13 cellular contexts compared by ENCODE assay signal in the genomic region with DNA sequence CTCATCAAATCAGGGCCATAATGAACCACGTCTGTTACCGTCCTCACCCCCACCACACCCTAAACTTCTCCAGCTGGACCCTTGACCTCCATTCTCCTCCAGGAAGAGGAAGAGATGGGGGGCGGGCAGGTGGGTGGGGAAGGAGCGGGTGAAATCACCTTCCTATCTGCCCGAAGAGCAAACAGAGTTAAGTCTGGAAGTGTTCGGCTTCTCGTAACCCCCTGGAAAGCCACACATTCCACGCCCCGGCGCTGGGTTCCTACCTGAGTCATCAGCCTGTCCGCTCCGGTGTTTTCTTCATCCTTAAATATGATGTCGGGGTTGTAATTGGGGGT. TPM values are rescaled to one million over a fixed set of nuclear protein-coding genes. Genes with fewer than 3 reads are reported as not detected.
A peak's percentile ranks its signal among the peaks of the same experiment; 100 is the strongest.
DNase-seq lines count a peak whose midpoint lies in the region; ATAC-seq, FAIRE-seq and TF ChIP-seq lines count a peak whose summit lies in the region.
"Had no signal": no experiment of that assay in that cellular context is flagged by ENCODE, and none has a peak within 500 bp of the region (broad histone marks: within the 10 kb centered on the region; RNA-seq: fewer than 3 reads in every experiment).

No MANE protein-coding gene starts in this region.

- H3K36me3 ChIP-seq in HepG2 (replicated peaks in 1 of 2; ENCODE audit: control insufficient read depth in 1 of 2, insufficient read depth in 2 of 2, low read length in 2 of 2): no peaks in the 10 kb centered on the region
- H3K36me3 ChIP-seq in OCI-LY7 (ENCODE audit: insufficient read depth, low read length): no peaks in the 10 kb centered on the region

- peaks cover 7 to 57% of the 10 kb centered on the region in 2 experiments; a peak in 4 of 5 replicates for H3K27me3 ChIP-seq in HepG2 (ENCODE audit: control insufficient read depth in 1 of 2, insufficient read depth in 2 of 2, low read length in 2 of 2)

- FAIRE-seq in HepG2 (lab: Jason Lieb, UNC): no peak
- FAIRE-seq: GM19239 had no signal

- POLR2A ChIA-PET in HepG2 (lab: Yijun Ruan, JAX) (interaction anchor here (2.4 kb wide), 1 partner anchor 150 kb away, joined by 14 read pairs; no protein-coding TSS in a partner anchor), OCI-LY7 (lab: Charles Lee) (no interaction called here)

- intact Hi-C loops in HepG2 (cut with micrococcal nuclease; ENCODE audit: unreplicated experiment) (loop anchor here (5.0 kb wide), 2 partner anchors 661 to 1006 kb away; no protein-coding TSS in a partner anchor), OCI-LY7 (cut with micrococcal nuclease; ENCODE audit: unreplicated experiment) (no loop called here)

- H3K4me2 ChIP-seq in HepG2 (ENCODE audit: low read depth, low read length) (peak overlapping the region; percentile 94; the same call in 1 of the 2 replicates), OCI-LY7 (ENCODE audit: low read length) (no peak overlapping the region)

- in situ Hi-C loops in HepG2 (cut with HindIII; ENCODE audit: extremely low pct_ligation_motif_present, low pct_unique_long_range_greater_than_20kb): loop anchor here (5.0 to 25.0 kb wide), 3 partner anchors 153 to 826 kb away; a partner anchor contains a TSS

- H3K27me3 Mint-ChIP-seq in activated naive CD8-positive, alpha-beta T cell treated with anti-CD3 and anti-CD28 coated beads for 36 hours: peaks cover 81% of the 10 kb centered on the region

- H2AFZ ChIP-seq in HepG2 (ENCODE audit: low read length) (no peak overlapping the region), OCI-LY7 (ENCODE audit: low read length) (no peak overlapping the region)

- TF ChIP-seq CTCF in HepG2 (CRISPR knock-in tag; IDR thresholded peaks at IDR 0.05): no peak
- no peak for TF ChIP-seq CTCF in OCI-LY7 (conservative IDR thresholded peaks at IDR 0.05; ENCODE audit: low read length)

- no peaks in the 10 kb centered on the region for H3K9me3 Mint-ChIP-seq in activated naive CD8-positive, alpha-beta T cell treated with anti-CD3 and anti-CD28 coated beads for 36 hours
- H3K9me3 Mint-ChIP-seq in stimulated activated effector memory CD8-positive, alpha-beta T cell treated with anti-CD3 and anti-CD28 coated beads, Interleukin-12 subunit alpha, Interleukin-12 subunit beta, amount 100 ng/mL, for 72 hours: no peaks in the 10 kb centered on the region

- ATAC-seq in HepG2: no peak
- ATAC-seq in stimulated activated effector memory CD8-positive, alpha-beta T cell treated with anti-CD3 and anti-CD28 coated beads, Interleukin-12 subunit alpha, Interleukin-12 subunit beta, amount 100 ng/mL, for 72 hours: no peak
- no peak for ATAC-seq in GM21381 (IDR thresholded peaks at IDR 0.05; ENCODE audit: unreplicated experiment)
- no peak for ATAC-seq in HG03175 (IDR thresholded peaks at IDR 0.05; ENCODE audit: unreplicated experiment)
- ATAC-seq in HG03457 (IDR thresholded peaks at IDR 0.05; ENCODE audit: unreplicated experiment): no peak

- no peak overlapping the region for H3K9ac ChIP-seq in HepG2 (ENCODE audit: insufficient read depth, low read depth, low read length)

- H3K27ac ChIP-seq in HepG2 (ENCODE audit: extremely low read length, insufficient read depth, low read length) (no peak overlapping the region), OCI-LY7 (ENCODE audit: low read depth, low read length, poor library complexity, severe bottlenecking) (no peak overlapping the region)
- H3K27ac ChIP-seq: epithelial cell of prostate had no signal

- CTCF ChIA-PET in HepG2 (lab: Yijun Ruan, JAX; ENCODE audit: low intra/inter-chr PET ratio, low total read pairs) (no interaction called here), OCI-LY7 (lab: Charles Lee; ENCODE audit: unreplicated experiment) (no interaction called here)

- H3K79me2 ChIP-seq in HepG2 (ENCODE audit: insufficient read depth, low read length) (no peaks in the 10 kb centered on the region), OCI-LY7 (ENCODE audit: insufficient read depth, low read depth, low read length) (no peaks in the 10 kb centered on the region)

- TF ChIP-seq EP300 in HepG2 (IDR thresholded peaks at IDR 0.05; ENCODE audit: low read depth in 2 of 2, low read length in 2 of 2) (no peak), HepG2 (CRISPR knock-in tag; IDR thresholded peaks at IDR 0.05; ENCODE audit: borderline replicate concordance) (no peak)

- H3K36me3 Mint-ChIP-seq in activated naive CD8-positive, alpha-beta T cell treated with anti-CD3 and anti-CD28 coated beads for 36 hours: no peaks in the 10 kb centered on the region
- no peaks in the 10 kb centered on the region for H3K36me3 Mint-ChIP-seq in stimulated activated effector memory CD8-positive, alpha-beta T cell treated with anti-CD3 and anti-CD28 coated beads, Interleukin-12 subunit alpha, Interleukin-12 subunit beta, amount 100 ng/mL, for 72 hours

- H3K9me2 ChIP-seq in OCI-LY7 (ENCODE audit: insufficient read depth, low read length): no peaks in the 10 kb centered on the region

- H4K20me1 ChIP-seq in HepG2 (ENCODE audit: insufficient read depth, low read length) (peaks cover 5% of the 10 kb centered on the region; the same call in 1 of the 2 replicates), OCI-LY7 (ENCODE audit: insufficient read depth, low read length) (no peaks in the 10 kb centered on the region)

- DNase-seq in HT-29 (ENCODE audit: low spot score) (peak; percentile 79), HepG2 (ENCODE audit: low spot score) (no peak), OCI-LY7 (ENCODE audit: low spot score) (no peak)
- no peak for DNase-seq in activated naive CD8-positive, alpha-beta T cell treated with anti-CD3 and anti-CD28 coated beads for 36 hours
- no peak for DNase-seq in stimulated activated effector memory CD8-positive, alpha-beta T cell treated with anti-CD3 and anti-CD28 coated beads, Interleukin-12 subunit alpha, Interleukin-12 subunit beta, amount 100 ng/mL, for 72 hours (ENCODE audit: low spot score in 2 of 2)
- DNase-seq: NCI-H2081; stimulated activated CD4-positive, alpha-beta T cell treated with anti-CD3 and anti-CD28 coated beads, Interleukin-2, amount 100 ng/mL, for 24 hours; T-helper 9 cell had no signal

- H3K27ac Mint-ChIP-seq in activated naive CD8-positive, alpha-beta T cell treated with anti-CD3 and anti-CD28 coated beads for 36 hours: no peak overlapping the region
- H3K27ac Mint-ChIP-seq in stimulated activated effector memory CD8-positive, alpha-beta T cell treated with anti-CD3 and anti-CD28 coated beads, Interleukin-12 subunit alpha, Interleukin-12 subunit beta, amount 100 ng/mL, for 72 hours: no peak overlapping the region

- BruUV-seq in HepG2 (replicated peaks; lab: Mats Ljungman, UMichigan) (no TSS peak), OCI-LY7 (replicated peaks; lab: Mats Ljungman, UMichigan) (no TSS peak)

- H3K9me3 ChIP-seq in HepG2 (ENCODE audit: low read length): no peaks in the 10 kb centered on the region
- H3K9me3 ChIP-seq in OCI-LY7 (ENCODE audit: low read length): no peaks in the 10 kb centered on the region

- no peak for TF ChIP-seq POLR2A in HepG2 (IDR thresholded peaks at IDR 0.05; ENCODE audit: insufficient read depth in 1 of 2, low read depth in 2 of 2, low read length in 2 of 2)

- H3K4me3 Mint-ChIP-seq in activated naive CD8-positive, alpha-beta T cell treated with anti-CD3 and anti-CD28 coated beads for 36 hours: peak overlapping the region; percentile 9
- H3K4me3 Mint-ChIP-seq in stimulated activated effector memory CD8-positive, alpha-beta T cell treated with anti-CD3 and anti-CD28 coated beads, Interleukin-12 subunit alpha, Interleukin-12 subunit beta, amount 100 ng/mL, for 72 hours: peak overlapping the region; percentile 48

- peaks cover 19% of the 10 kb centered on the region for H3K4me1 Mint-ChIP-seq in activated naive CD8-positive, alpha-beta T cell treated with anti-CD3 and anti-CD28 coated beads for 36 hours
- H3K4me1 Mint-ChIP-seq in stimulated activated effector memory CD8-positive, alpha-beta T cell treated with anti-CD3 and anti-CD28 coated beads, Interleukin-12 subunit alpha, Interleukin-12 subunit beta, amount 100 ng/mL, for 72 hours: peaks cover 30% of the 10 kb centered on the region

- no peak for TF ChIP-seq RAD21 in HepG2 (CRISPR knock-in tag; IDR thresholded peaks at IDR 0.05)

- whole genome bisulfite sequencing in HepG2 (ENCODE audit: low lambda C conversion rate): 7% methylated on average over 12 of the region's 13 CpGs

- H3K4me1 ChIP-seq in HepG2 (ENCODE audit: insufficient read depth, low read length): peaks cover 59% of the 10 kb centered on the region
- H3K4me1 ChIP-seq in OCI-LY7 (ENCODE audit: insufficient read depth, low read length, poor library complexity, severe bottlenecking): no peaks in the 10 kb centered on the region

- H3K4me3 ChIP-seq in HepG2 (replicated peaks in 1 of 3; ENCODE audit: insufficient read depth in 1 of 3, low read depth in 2 of 3, low read length in 3 of 3): peak overlapping the region in 2 of 3 experiments; percentile 37 to 61; a peak in 2 of 6 replicates
- no peak overlapping the region for H3K4me3 ChIP-seq in OCI-LY7 (ENCODE audit: low read depth, low read length, poor library complexity, severe bottlenecking)

RNA-seq across cellular contexts. Expression of a gene that starts 0.7 kb away (rescaled TPM):
- 21.7 and 22.6 TPM in 2 replicates for total RNA-seq in HT-29 (2014; rRNA removed; shearing (Covaris generic))
- not detected for total RNA-seq in activated naive CD8-positive, alpha-beta T cell treated with anti-CD3 and anti-CD28 coated beads for 36 hours
- 1.7 and 1.9 TPM in 2 replicates for total RNA-seq in HepG2 (2016; rRNA removed; fragmentation: Illumina TruSeq; extraction: Trizol)
- 0.10 and 0.53 TPM in 2 replicates for total RNA-seq in HepG2 (2016; cell fraction: cytosol; rRNA removed; fragmentation: Illumina TruSeq; extraction: Trizol; ENCODE audit: low read depth)
- 1.3 and 2.2 TPM in 2 replicates for total RNA-seq in HepG2 (2016; cell fraction: insoluble cytoplasmic fraction; rRNA removed; fragmentation: Illumina TruSeq; extraction: Trizol)
- total RNA-seq in HepG2 (2016; cell fraction: membrane; rRNA removed; fragmentation: Illumina TruSeq; extraction: Trizol): 0.80 and 1.6 TPM in 2 replicates
- total RNA-seq in HepG2 (2016; cell fraction: nucleus; rRNA removed; fragmentation: Illumina TruSeq; extraction: Trizol): 1.3 TPM in 2 replicates
- polyA plus RNA-seq in HepG2 (2011; rRNA removed): 3.4 and 4.9 TPM in 2 replicates
- polyA plus RNA-seq in HepG2 (2011; cell fraction: cytosol; rRNA removed): 1.9 and 3.3 TPM in 2 replicates
- polyA plus RNA-seq in HepG2 (2011; cell fraction: nucleus; rRNA removed): 12.2 and 16.4 TPM in 2 replicates
- 3.5 and 6.3 TPM in 2 replicates for polyA plus RNA-seq in HepG2 (2012)
- polyA plus RNA-seq in HepG2 (2016; cell fraction: cytosol; fragmentation: Illumina TruSeq; extraction: Trizol; ENCODE audit: low read depth): 0.17 TPM in 2 replicates
- polyA plus RNA-seq in HepG2 (2016; cell fraction: insoluble cytoplasmic fraction; fragmentation: Illumina TruSeq; extraction: Trizol; ENCODE audit: low read depth): 1.8 and 2.1 TPM in 2 replicates
- polyA plus RNA-seq in HepG2 (2016; cell fraction: membrane; fragmentation: Illumina TruSeq; extraction: Trizol; ENCODE audit: low read depth): 0.12 and 0.47 TPM in 2 replicates
- polyA plus RNA-seq in HepG2 (2016; cell fraction: nucleus; fragmentation: Illumina TruSeq; extraction: Trizol; ENCODE audit: insufficient read depth, low read depth): 3.9 and 4.1 TPM in 2 replicates
- polyA minus RNA-seq in HepG2 (2011; rRNA and poly(A)+ RNA removed; ENCODE audit: low replicate concordance): 9.0 TPM in 1 of 2 replicates, not detected in the other
- 4.0 and 5.5 TPM in 2 replicates for polyA minus RNA-seq in HepG2 (2011; cell fraction: cytosol; rRNA and poly(A)+ RNA removed)
- 4.5 and 5.2 TPM in 2 replicates for polyA minus RNA-seq in HepG2 (2011; cell fraction: nucleus; rRNA and poly(A)+ RNA removed)
- not detected in 2 replicates for total RNA-seq in OCI-LY7 (2014; rRNA removed; shearing (Covaris generic))
- total RNA-seq in OCI-LY7 (2022): not detected in 2 replicates
